Comparison of ENCODE assay signal across 13 cellular contexts in the genomic region with DNA sequence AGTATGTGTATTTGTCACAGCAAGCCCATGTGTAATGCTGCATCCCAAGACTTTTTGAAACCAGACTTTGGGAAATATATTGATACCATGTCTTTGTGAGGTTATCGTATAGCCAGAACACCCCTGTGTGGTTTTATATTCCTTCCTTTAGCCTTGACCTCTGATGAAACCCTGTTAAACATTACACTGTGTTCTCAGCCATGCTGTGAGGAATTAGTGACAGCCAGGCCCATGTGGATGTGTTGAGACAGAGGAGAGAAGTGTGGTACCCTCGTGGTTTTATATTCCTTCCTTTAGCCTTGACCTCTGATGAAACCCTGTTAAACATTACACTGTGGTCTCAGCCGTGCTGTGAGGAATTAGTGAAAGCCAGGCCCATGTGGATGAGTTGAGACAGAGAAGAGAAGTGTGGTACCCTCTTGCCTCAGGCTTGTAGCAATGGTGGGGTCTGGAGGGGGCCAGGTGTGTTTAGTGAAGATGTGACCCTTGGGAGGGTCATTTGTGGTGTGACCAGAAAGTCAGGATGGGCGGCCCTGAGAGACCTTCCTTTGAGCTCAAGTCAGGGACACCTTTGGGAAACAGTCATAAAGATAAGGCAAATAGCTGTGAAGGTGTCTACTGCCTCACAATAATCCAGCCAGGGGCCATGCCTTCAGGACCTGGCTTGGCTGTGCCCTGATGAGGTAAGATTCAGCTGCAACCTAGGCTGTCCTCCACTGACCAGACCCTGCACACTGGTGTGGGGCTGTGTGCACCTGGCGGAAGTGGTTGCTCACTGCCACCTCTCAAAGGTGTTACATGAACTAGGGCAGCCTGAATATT.
DNase-seq lines count a peak whose midpoint lies in the region; ATAC-seq lines count a peak whose summit lies in the region.
"Had no signal": no experiment of that assay in that cellular context is flagged by ENCODE, and none has a peak within 500 bp of the region (broad histone marks: within the 10 kb centered on the region; RNA-seq: fewer than 3 reads in every experiment).

No MANE protein-coding gene starts in this region.

- no peaks in the 10 kb centered on the region for H3K9me3 Mint-ChIP-seq in dendritic cell treated with granulocyte-macrophage colony-stimulating factor and Interleukin-4, amounts not matched to agents 40 ng/mL and 50 ng/mL, for 4 days
- H3K9me3 Mint-ChIP-seq: T-helper 1 cell treated with Interleukin-12 subunit alpha and Interleukin-12 subunit beta and Interleukin-4 antibody, amounts not matched to agents 30 μg/mL and 1 μg/mL, for 36 hours had no signal

- no peaks in the 10 kb centered on the region for H3K4me1 ChIP-seq in SJCRH30

- H3K4me3 ChIP-seq in SJCRH30, result no peak overlapping the region
- H3K4me3 ChIP-seq: heart left ventricle had no signal

- H3K27me3 ChIP-seq in SJCRH30, result no peaks in the 10 kb centered on the region
- H3K27me3 ChIP-seq: heart left ventricle had no signal

- H3K4me3 Mint-ChIP-seq in dendritic cell treated with granulocyte-macrophage colony-stimulating factor and Interleukin-4, amounts not matched to agents 40 ng/mL and 50 ng/mL, for 4 days, result no peak overlapping the region
- H3K4me3 Mint-ChIP-seq: activated naive CD8-positive, alpha-beta T cell treated with anti-CD3 and anti-CD28 coated beads, Interleukin-2, amount 10 ng/mL, durations not matched to agents 7 days and 5 days; T-helper 1 cell treated with Interleukin-12 subunit alpha and Interleukin-12 subunit beta and Interleukin-4 antibody, amounts not matched to agents 30 μg/mL and 1 μg/mL, for 36 hours had no signal

- no peak overlapping the region for H3K27ac ChIP-seq in SJCRH30
- H3K27ac ChIP-seq: heart left ventricle had no signal

- peak; percentile 38 to 42 for DNase-seq in AML-193 (lab: John Stamatoyannopoulos, UW)
- no peak for DNase-seq in activated CD4-positive, alpha-beta T cell treated with anti-CD3 and anti-CD28 coated beads for 1 hour
- no peak for DNase-seq in NCI-H2107 (lab: John Stamatoyannopoulos, UW)
- DNase-seq in SJCRH30, result no peak
- no peak for DNase-seq in pons (ENCODE audit: low spot score)
- DNase-seq: activated naive CD8-positive, alpha-beta T cell treated with anti-CD3 and anti-CD28 coated beads, Interleukin-2, amount 10 ng/mL, durations not matched to agents 7 days and 5 days; heart left ventricle; mesendoderm; NCI-H774 had no signal

- no peaks in the 10 kb centered on the region for H3K36me3 ChIP-seq in SJCRH30

- H3K36me3 Mint-ChIP-seq in dendritic cell treated with granulocyte-macrophage colony-stimulating factor and Interleukin-4, amounts not matched to agents 40 ng/mL and 50 ng/mL, for 4 days (ENCODE audit: low read depth), result no peaks in the 10 kb centered on the region

- no peaks in the 10 kb centered on the region for H3K9me3 ChIP-seq in SJCRH30 (replicated peaks)
- H3K9me3 ChIP-seq: heart left ventricle had no signal

- ATAC-seq in GM19452 (IDR thresholded peaks at IDR 0.05; ENCODE audit: unreplicated experiment), result peak; percentile 92
- peak; percentile 71 for ATAC-seq in HG03139 (IDR thresholded peaks at IDR 0.05; ENCODE audit: unreplicated experiment)

- H3K27me3 Mint-ChIP-seq in dendritic cell treated with granulocyte-macrophage colony-stimulating factor and Interleukin-4, amounts not matched to agents 40 ng/mL and 50 ng/mL, for 4 days, result no peaks in the 10 kb centered on the region
- H3K27me3 Mint-ChIP-seq: activated naive CD8-positive, alpha-beta T cell treated with anti-CD3 and anti-CD28 coated beads, Interleukin-2, amount 10 ng/mL, durations not matched to agents 7 days and 5 days had no signal

- H3K4me1 Mint-ChIP-seq in dendritic cell treated with granulocyte-macrophage colony-stimulating factor and Interleukin-4, amounts not matched to agents 40 ng/mL and 50 ng/mL, for 4 days (ENCODE audit: low read depth), result peaks cover 27% of the 10 kb centered on the region

- intact Hi-C loops in dendritic cell treated with granulocyte-macrophage colony-stimulating factor and Interleukin-4, amounts not matched to agents 40 ng/mL and 50 ng/mL, for 4 days (cut with micrococcal nuclease), result no loop called here

- peak overlapping the region; percentile 14 for H3K27ac Mint-ChIP-seq in dendritic cell treated with granulocyte-macrophage colony-stimulating factor and Interleukin-4, amounts not matched to agents 40 ng/mL and 50 ng/mL, for 4 days
- H3K27ac Mint-ChIP-seq: activated naive CD8-positive, alpha-beta T cell treated with anti-CD3 and anti-CD28 coated beads, Interleukin-2, amount 10 ng/mL, durations not matched to agents 7 days and 5 days; T-helper 1 cell treated with Interleukin-12 subunit alpha and Interleukin-12 subunit beta and Interleukin-4 antibody, amounts not matched to agents 30 μg/mL and 1 μg/mL, for 36 hours had no signal

Comparison
In these comparisons a context has a peak if more than half of its experiments do, and no peak if none do; other contexts are left out.
1. DNase-seq: peak in AML-193 (2 of 2); none in activated CD4-positive, alpha-beta T cell treated with anti-CD3 and anti-CD28 coated beads for 1 hour (single experiment), NCI-H2107 (single experiment), SJCRH30 (0 of 2) and pons (single experiment).